In the genomic region with DNA sequence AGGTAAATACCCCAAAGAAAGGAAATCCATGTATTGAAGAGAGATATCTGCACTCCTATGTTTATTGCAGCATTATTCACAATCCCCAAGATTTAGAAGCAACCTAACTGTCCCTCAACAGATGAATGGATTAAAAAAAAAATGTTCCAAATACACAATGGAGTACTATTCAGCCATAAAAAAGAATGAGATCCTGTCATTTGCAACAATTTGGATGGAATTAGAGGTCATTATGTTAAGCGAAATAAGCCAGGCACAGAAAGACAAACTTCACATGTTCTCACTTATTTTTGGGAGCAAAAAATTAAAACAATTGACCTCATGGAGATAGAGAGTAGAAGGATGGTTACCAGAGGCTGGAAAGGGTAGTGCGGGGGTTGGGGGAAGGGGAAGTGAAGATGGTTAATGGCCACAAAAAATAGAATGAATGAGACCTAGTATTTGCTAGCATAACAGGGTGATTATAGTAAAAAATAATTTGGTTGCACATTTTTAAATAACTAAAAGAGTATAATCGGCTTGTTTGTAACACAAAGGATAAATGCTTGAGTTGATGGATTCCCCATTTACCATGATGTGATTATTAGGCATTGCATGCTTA, we compare ENCODE assay signal across 9 cellular contexts. TPM values are rescaled to one million over a fixed set of nuclear protein-coding genes. Genes with fewer than 3 reads are reported as not detected.
DNase-seq lines count a peak whose midpoint lies in the region; ATAC-seq, FAIRE-seq and TF ChIP-seq lines count a peak whose summit lies in the region.
"Had no signal": no experiment of that assay in that cellular context is flagged by ENCODE, and none has a peak within 500 bp of the region (broad histone marks: within the 10 kb centered on the region; RNA-seq: fewer than 3 reads in every experiment).

No MANE protein-coding gene starts in this region.

- H3K27me3 Mint-ChIP-seq in Calu3 (ENCODE audit: unreplicated experiment), result no peaks in the 10 kb centered on the region

- BruUV-seq in Calu3 (replicated peaks; lab: Mats Ljungman, UMichigan) (no TSS peak), OCI-LY7 (replicated peaks; lab: Mats Ljungman, UMichigan) (no TSS peak)

- peaks cover 14% of the 10 kb centered on the region for H3K36me3 Mint-ChIP-seq in Calu3 (ENCODE audit: insufficient read depth, unreplicated experiment)

- no peak for FAIRE-seq in pancreas (lab: Jason Lieb, UNC)
- FAIRE-seq in GM12892 (lab: Jason Lieb, UNC), result no peak

- no peaks in the 10 kb centered on the region for H4K20me1 ChIP-seq in OCI-LY7 (ENCODE audit: insufficient read depth, low read length)

- no peak overlapping the region for H3K27ac ChIP-seq in OCI-LY7 (ENCODE audit: low read depth, low read length, poor library complexity, severe bottlenecking)
- no peak overlapping the region for H3K27ac ChIP-seq in effector memory CD4-positive, alpha-beta T cell (ENCODE audit: insufficient read depth, low read length, poor library complexity, severe bottlenecking)
- peak overlapping the region; percentile 72 to 94 (median 90) for H3K27ac ChIP-seq in pancreas
- H3K27ac ChIP-seq: neural progenitor cell had no signal

- intact Hi-C loops in Calu3 (cut with micrococcal nuclease; ENCODE audit: unreplicated experiment) (no loop called here), OCI-LY7 (cut with micrococcal nuclease; ENCODE audit: unreplicated experiment) (loop anchor here (2.0 kb wide), 1 partner anchor 54 kb away; a partner anchor contains a TSS), pancreas (cut with DNase I) (no loop called here)

- no peaks in the 10 kb centered on the region for H3K4me1 Mint-ChIP-seq in Calu3 (ENCODE audit: low read depth, unreplicated experiment)

- TF ChIP-seq POLR2A in GM12892 (IDR thresholded peaks at IDR 0.05; ENCODE audit: low read depth, low read length), result no peak

- H3K9me3 Mint-ChIP-seq in Calu3 (ENCODE audit: low read depth, unreplicated experiment), result no peaks in the 10 kb centered on the region

- ATAC-seq in pancreas, result no peak
- no peak for ATAC-seq in omental fat pad (ENCODE audit: low FRiP score)

- TF ChIP-seq CTCF in Calu3 (IDR thresholded peaks at IDR 0.05; ENCODE audit: unreplicated experiment) (no peak), OCI-LY7 (conservative IDR thresholded peaks at IDR 0.05; ENCODE audit: low read length) (no peak), pancreas (IDR thresholded peaks at IDR 0.05) (no peak), omental fat pad (IDR thresholded peaks at IDR 0.05) (no peak)

- CTCF ChIA-PET in Calu3 (lab: Charles Lee), result interaction anchor here (0.9 to 1.0 kb wide), 3 partner anchors 10 to 331 kb away, joined by 3 to 4 read pairs (median 3); a partner anchor contains a TSS
- CTCF ChIA-PET in OCI-LY7 (lab: Charles Lee; ENCODE audit: unreplicated experiment), result no interaction called here

- POLR2A ChIA-PET in OCI-LY7 (lab: Charles Lee), result interaction anchor here (1.9 kb wide), 1 partner anchor 8 kb away, joined by 6 read pairs; no protein-coding TSS in a partner anchor

- no peaks in the 10 kb centered on the region for H3K9me3 ChIP-seq in OCI-LY7 (ENCODE audit: low read length)
- H3K9me3 ChIP-seq in effector memory CD4-positive, alpha-beta T cell (ENCODE audit: control insufficient read depth, low read length), result no peaks in the 10 kb centered on the region
- no peaks in the 10 kb centered on the region for H3K9me3 ChIP-seq in pancreas

- no peaks in the 10 kb centered on the region for H3K27me3 ChIP-seq in effector memory CD4-positive, alpha-beta T cell (replicated peaks; ENCODE audit: control insufficient read depth, insufficient read depth, low read length, poor library complexity, severe bottlenecking)
- H3K27me3 ChIP-seq in pancreas, result no peaks in the 10 kb centered on the region

- H3K4me2 ChIP-seq in OCI-LY7 (ENCODE audit: low read length), result peak overlapping the region; percentile 87

- H3K36me3 ChIP-seq in OCI-LY7 (ENCODE audit: insufficient read depth, low read length), result no peaks in the 10 kb centered on the region
- H3K36me3 ChIP-seq in effector memory CD4-positive, alpha-beta T cell (ENCODE audit: control insufficient read depth, insufficient read depth, low read length), result no peaks in the 10 kb centered on the region
- H3K36me3 ChIP-seq in pancreas, result no peaks in the 10 kb centered on the region
- H3K36me3 ChIP-seq: neural progenitor cell had no signal

- 97 to 99% methylated on average over 3 of the region's 3 CpGs for WGBS in pancreas, 2 donors

- no peaks in the 10 kb centered on the region for H3K79me2 ChIP-seq in OCI-LY7 (ENCODE audit: insufficient read depth, low read depth, low read length)

- DNase-seq in Calu3, result no peak
- peak; percentile 27 for DNase-seq in OCI-LY7 (ENCODE audit: low spot score)
- no peak for DNase-seq in effector memory CD4-positive, alpha-beta T cell
- DNase-seq in pancreas, result no peak
- no peak for DNase-seq in 8988T
- DNase-seq in activated CD8-positive, alpha-beta memory T cell treated with anti-CD3 and anti-CD28 coated beads for 24 hours, result no peak
- DNase-seq in omental fat pad (ENCODE audit: low spot score), result no peak
- no peak for DNase-seq in GM12892 (ENCODE audit: insufficient read length)

- H3K27ac Mint-ChIP-seq in Calu3 (ENCODE audit: unreplicated experiment), result no peak overlapping the region
- H3K27ac Mint-ChIP-seq: neural progenitor cell had no signal

- no peaks in the 10 kb centered on the region for H3K9me2 ChIP-seq in OCI-LY7 (ENCODE audit: insufficient read depth, low read length)

- peak overlapping the region; percentile 71 for H3K4me3 Mint-ChIP-seq in Calu3 (ENCODE audit: low read depth, unreplicated experiment)

- peak overlapping the region; percentile 98; the same call in 1 of the 2 replicates for H2AFZ ChIP-seq in OCI-LY7 (ENCODE audit: low read length)

- H3K4me1 ChIP-seq in OCI-LY7 (ENCODE audit: insufficient read depth, low read length, poor library complexity, severe bottlenecking) (peaks cover 13% of the 10 kb centered on the region), pancreas (no peaks in the 10 kb centered on the region)
- H3K4me1 ChIP-seq in effector memory CD4-positive, alpha-beta T cell (ENCODE audit: control insufficient read depth, insufficient read depth, low read length, poor library complexity, severe bottlenecking), result peaks cover 10% of the 10 kb centered on the region
- H3K4me1 ChIP-seq: neural progenitor cell had no signal

- H3K4me3 ChIP-seq in OCI-LY7 (ENCODE audit: low read depth, low read length, poor library complexity, severe bottlenecking) (peak overlapping the region; percentile 70), pancreas (peak overlapping the region in 2 of 4 donors; percentile 46 to 59)
- H3K4me3 ChIP-seq in effector memory CD4-positive, alpha-beta T cell (ENCODE audit: insufficient read depth, low read depth, low read length, poor library complexity, severe bottlenecking), result peak overlapping the region; percentile 65

RNA-seq across cellular contexts. Expression of a gene that starts 9.7 kb away (rescaled TPM):
- total RNA-seq in Calu3 (2022) (1.6 and 1.7 TPM in 2 replicates), OCI-LY7 (2022) (4.6 TPM in 2 replicates), pancreas (1 to 10 TPM in 4 of 6 donors, under 1 TPM in 2; 0.56 to 2.5 (median 1.9) TPM), omental fat pad (1 to 10 TPM; 1.8 to 4.6 (median 2.4) TPM)
- total RNA-seq in OCI-LY7 (2014; rRNA removed; shearing (Covaris generic)), result 3.4 and 5.3 TPM in 2 replicates
- polyA plus RNA-seq in pancreas, result 1 to 10 TPM in 1 of 2 donors, under 1 TPM in 1; 0.87 to 1.5 TPM
- 1.9 TPM for polyA plus RNA-seq in GM12892 (2012; ENCODE audit: missing spikeins)

RNA-seq across cellular contexts. Expression of a gene that starts 53.5 kb away (rescaled TPM):
- 7.5 and 8.6 TPM in 2 replicates for total RNA-seq in Calu3 (2022)
- total RNA-seq in OCI-LY7 (2014; rRNA removed; shearing (Covaris generic)), result 2.3 and 2.6 TPM in 2 replicates
- total RNA-seq in OCI-LY7 (2022), result 4.5 and 4.6 TPM in 2 replicates
- 1 to 10 TPM; 1.2 to 3.8 (median 2.0) TPM for total RNA-seq in pancreas
- 1 to 10 TPM; 2.4 to 3.8 TPM for polyA plus RNA-seq in pancreas
- total RNA-seq in omental fat pad, result 1 to 10 TPM; 2.3 to 6.5 (median 2.7) TPM
- 2.5 TPM for polyA plus RNA-seq in GM12892 (2012; ENCODE audit: missing spikeins)

RNA-seq across cellular contexts. Expression of a gene that starts 56.9 kb away (rescaled TPM):
- total RNA-seq in Calu3 (2022), result 6.6 and 8.7 TPM in 2 replicates
- 6.6 and 8.0 TPM in 2 replicates for total RNA-seq in OCI-LY7 (2014; rRNA removed; shearing (Covaris generic))
- total RNA-seq in OCI-LY7 (2022), result 13.1 and 16.5 TPM in 2 replicates
- 10 to 100 TPM in 1 of 6 donors, 1 to 10 TPM in 5; 5.0 to 10.4 (median 6.2) TPM for total RNA-seq in pancreas
- polyA plus RNA-seq in pancreas, result 1 to 10 TPM; 4.2 to 5.2 TPM
- total RNA-seq in omental fat pad, result 10 to 100 TPM in 2 of 4 donors, 1 to 10 TPM in 2; 5.9 to 16.1 (median 8.3) TPM
- 5.5 TPM for polyA plus RNA-seq in GM12892 (2012; ENCODE audit: missing spikeins)

Comparison
In these comparisons a context has a peak if more than half of its experiments do, and no peak if none do; other contexts are left out.
1. H3K27ac ChIP-seq: peak in pancreas (4 of 4); none in OCI-LY7 (single experiment) and effector memory CD4-positive, alpha-beta T cell (single experiment).